1 cellular context compared by ENCODE assay signal in the genomic region with DNA sequence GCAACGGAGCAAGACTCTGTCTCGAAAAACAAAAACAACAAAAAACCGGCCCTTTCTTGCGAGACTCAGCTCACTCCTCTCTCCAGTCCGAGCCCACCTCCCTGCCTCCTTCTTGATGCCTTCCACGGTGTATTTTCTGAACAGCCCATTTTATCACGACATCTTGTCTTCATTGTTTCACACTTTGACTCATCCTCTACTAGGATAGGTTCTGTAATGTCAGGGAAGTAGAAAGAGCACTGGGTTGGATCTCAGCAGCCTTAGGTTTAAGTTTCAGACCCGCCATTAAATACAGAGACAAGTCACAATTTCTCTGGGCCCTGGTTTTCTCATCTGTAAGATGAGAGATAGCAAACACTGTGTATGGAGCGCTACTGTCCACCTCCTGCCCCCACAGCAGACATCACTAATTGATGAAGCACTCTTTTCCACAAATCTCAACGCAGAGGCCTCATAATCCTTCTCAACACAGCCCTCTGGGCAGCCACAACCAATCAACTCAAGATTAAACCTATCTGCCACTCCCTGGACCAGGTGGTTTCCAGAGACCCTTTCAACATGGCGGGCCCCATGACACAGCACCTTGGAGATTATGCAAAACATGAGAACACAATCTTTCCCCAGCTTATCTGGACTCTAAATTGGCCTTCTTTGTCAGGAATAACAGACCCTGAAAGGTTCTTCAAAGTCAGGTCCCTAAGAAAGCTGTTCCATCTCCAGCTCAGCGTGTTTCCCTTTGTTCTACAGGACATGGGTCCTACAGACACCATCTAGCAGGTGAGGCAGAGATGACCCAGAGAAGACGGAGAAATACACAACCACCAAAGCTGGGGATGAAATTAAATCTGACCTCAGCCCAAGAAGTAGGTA.
TF ChIP-seq lines count a peak whose summit lies in the region.

No MANE protein-coding gene starts in this region.

TF ChIP-seq in H1, 55 proteins besides CTCF, POLR2A, EP300 and RAD21:
- TF ChIP-seq SUZ12 (IDR thresholded peaks at IDR 0.05; ENCODE audit: low read length) (no peak), SP4 (IDR thresholded peaks at IDR 0.05; ENCODE audit: low read length) (no peak), PHF8 (conservative IDR thresholded peaks at IDR 0.05; ENCODE audit: low read depth, low read length) (no peak), FOSL1 (IDR thresholded peaks at IDR 0.05; ENCODE audit: insufficient read depth, low read depth, low read length) (no peak), EZH2 (IDR thresholded peaks at IDR 0.05; ENCODE audit: low read depth, low read length, severe bottlenecking) (no peak), RNF2 (IDR thresholded peaks at IDR 0.05; ENCODE audit: borderline replicate concordance, low read depth, low read length, missing control alignments, poor library complexity, severe bottlenecking) (no peak)
- TF ChIP-seq, protein P1, sequence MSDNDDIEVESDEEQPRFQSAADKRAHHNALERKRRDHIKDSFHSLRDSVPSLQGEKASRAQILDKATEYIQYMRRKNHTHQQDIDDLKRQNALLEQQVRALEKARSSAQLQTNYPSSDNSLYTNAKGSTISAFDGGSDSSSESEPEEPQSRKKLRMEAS (IDR thresholded peaks at IDR 0.05) = no peak
- TF ChIP-seq, protein P2, sequence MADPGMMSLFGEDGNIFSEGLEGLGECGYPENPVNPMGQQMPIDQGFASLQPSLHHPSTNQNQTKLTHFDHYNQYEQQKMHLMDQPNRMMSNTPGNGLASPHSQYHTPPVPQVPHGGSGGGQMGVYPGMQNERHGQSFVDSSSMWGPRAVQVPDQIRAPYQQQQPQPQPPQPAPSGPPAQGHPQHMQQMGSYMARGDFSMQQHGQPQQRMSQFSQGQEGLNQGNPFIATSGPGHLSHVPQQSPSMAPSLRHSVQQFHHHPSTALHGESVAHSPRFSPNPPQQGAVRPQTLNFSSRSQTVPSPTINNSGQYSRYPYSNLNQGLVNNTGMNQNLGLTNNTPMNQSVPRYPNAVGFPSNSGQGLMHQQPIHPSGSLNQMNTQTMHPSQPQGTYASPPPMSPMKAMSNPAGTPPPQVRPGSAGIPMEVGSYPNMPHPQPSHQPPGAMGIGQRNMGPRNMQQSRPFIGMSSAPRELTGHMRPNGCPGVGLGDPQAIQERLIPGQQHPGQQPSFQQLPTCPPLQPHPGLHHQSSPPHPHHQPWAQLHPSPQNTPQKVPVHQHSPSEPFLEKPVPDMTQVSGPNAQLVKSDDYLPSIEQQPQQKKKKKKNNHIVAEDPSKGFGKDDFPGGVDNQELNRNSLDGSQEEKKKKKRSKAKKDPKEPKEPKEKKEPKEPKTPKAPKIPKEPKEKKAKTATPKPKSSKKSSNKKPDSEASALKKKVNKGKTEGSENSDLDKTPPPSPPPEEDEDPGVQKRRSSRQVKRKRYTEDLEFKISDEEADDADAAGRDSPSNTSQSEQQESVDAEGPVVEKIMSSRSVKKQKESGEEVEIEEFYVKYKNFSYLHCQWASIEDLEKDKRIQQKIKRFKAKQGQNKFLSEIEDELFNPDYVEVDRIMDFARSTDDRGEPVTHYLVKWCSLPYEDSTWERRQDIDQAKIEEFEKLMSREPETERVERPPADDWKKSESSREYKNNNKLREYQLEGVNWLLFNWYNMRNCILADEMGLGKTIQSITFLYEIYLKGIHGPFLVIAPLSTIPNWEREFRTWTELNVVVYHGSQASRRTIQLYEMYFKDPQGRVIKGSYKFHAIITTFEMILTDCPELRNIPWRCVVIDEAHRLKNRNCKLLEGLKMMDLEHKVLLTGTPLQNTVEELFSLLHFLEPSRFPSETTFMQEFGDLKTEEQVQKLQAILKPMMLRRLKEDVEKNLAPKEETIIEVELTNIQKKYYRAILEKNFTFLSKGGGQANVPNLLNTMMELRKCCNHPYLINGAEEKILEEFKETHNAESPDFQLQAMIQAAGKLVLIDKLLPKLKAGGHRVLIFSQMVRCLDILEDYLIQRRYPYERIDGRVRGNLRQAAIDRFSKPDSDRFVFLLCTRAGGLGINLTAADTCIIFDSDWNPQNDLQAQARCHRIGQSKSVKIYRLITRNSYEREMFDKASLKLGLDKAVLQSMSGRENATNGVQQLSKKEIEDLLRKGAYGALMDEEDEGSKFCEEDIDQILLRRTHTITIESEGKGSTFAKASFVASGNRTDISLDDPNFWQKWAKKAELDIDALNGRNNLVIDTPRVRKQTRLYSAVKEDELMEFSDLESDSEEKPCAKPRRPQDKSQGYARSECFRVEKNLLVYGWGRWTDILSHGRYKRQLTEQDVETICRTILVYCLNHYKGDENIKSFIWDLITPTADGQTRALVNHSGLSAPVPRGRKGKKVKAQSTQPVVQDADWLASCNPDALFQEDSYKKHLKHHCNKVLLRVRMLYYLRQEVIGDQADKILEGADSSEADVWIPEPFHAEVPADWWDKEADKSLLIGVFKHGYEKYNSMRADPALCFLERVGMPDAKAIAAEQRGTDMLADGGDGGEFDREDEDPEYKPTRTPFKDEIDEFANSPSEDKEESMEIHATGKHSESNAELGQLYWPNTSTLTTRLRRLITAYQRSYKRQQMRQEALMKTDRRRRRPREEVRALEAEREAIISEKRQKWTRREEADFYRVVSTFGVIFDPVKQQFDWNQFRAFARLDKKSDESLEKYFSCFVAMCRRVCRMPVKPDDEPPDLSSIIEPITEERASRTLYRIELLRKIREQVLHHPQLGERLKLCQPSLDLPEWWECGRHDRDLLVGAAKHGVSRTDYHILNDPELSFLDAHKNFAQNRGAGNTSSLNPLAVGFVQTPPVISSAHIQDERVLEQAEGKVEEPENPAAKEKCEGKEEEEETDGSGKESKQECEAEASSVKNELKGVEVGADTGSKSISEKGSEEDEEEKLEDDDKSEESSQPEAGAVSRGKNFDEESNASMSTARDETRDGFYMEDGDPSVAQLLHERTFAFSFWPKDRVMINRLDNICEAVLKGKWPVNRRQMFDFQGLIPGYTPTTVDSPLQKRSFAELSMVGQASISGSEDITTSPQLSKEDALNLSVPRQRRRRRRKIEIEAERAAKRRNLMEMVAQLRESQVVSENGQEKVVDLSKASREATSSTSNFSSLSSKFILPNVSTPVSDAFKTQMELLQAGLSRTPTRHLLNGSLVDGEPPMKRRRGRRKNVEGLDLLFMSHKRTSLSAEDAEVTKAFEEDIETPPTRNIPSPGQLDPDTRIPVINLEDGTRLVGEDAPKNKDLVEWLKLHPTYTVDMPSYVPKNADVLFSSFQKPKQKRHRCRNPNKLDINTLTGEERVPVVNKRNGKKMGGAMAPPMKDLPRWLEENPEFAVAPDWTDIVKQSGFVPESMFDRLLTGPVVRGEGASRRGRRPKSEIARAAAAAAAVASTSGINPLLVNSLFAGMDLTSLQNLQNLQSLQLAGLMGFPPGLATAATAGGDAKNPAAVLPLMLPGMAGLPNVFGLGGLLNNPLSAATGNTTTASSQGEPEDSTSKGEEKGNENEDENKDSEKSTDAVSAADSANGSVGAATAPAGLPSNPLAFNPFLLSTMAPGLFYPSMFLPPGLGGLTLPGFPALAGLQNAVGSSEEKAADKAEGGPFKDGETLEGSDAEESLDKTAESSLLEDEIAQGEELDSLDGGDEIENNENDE (IDR thresholded peaks at IDR 0.05; ENCODE audit: insufficient replicate concordance, low read length) = no peak
TF ChIP-seq in H1: peak in this region for 0.
